ENCODE assay signal across 8 cellular contexts in genomic region chr7:56063500-56063881, GRCh38. TPM values are rescaled to one million over a fixed set of nuclear protein-coding genes. Genes with fewer than 3 reads are reported as not detected.
DNase-seq lines count a peak whose midpoint lies in the region; ATAC-seq and TF ChIP-seq lines count a peak whose summit lies in the region.

No MANE protein-coding gene starts in this region.

- peak; percentile 75 for DNase-seq in DMS 273 (lab: John Stamatoyannopoulos, UW; ENCODE audit: unreplicated experiment)
- DNase-seq in DMS 273 treated with DMSO at 0.1 percent for 48 hours (lab: John Stamatoyannopoulos, UW) = no peak
- no peak for DNase-seq in T-cell
- no peak for DNase-seq in hepatocyte (ENCODE audit: low spot score)
- DNase-seq in smooth muscle cell (lab: John Stamatoyannopoulos, UW; ENCODE audit: unreplicated experiment) = no peak
- no peak for DNase-seq in kidney glomerular epithelial cell (lab: John Stamatoyannopoulos, UW)
- DNase-seq in AG08396 (ENCODE audit: low spot score) = no peak
- no peak for DNase-seq in middle frontal gyrus (ENCODE audit: extremely low spot score, low spot score)

- H4K20me1 ChIP-seq in hepatocyte (ENCODE audit: insufficient read depth, poor library complexity, severe bottlenecking) (no peaks in the 10 kb centered on the region), smooth muscle cell (ENCODE audit: low read depth) (no peaks in the 10 kb centered on the region)

- H3K79me2 ChIP-seq in hepatocyte (peaks cover 19% of the 10 kb centered on the region), smooth muscle cell (ENCODE audit: low read depth) (peaks cover 17% of the 10 kb centered on the region)

- H3K9me3 ChIP-seq in hepatocyte (ENCODE audit: low read depth) = no peaks in the 10 kb centered on the region
- H3K9me3 ChIP-seq in smooth muscle cell (replicated peaks; ENCODE audit: low read depth) = no peaks in the 10 kb centered on the region

- H3K4me1 ChIP-seq in hepatocyte (ENCODE audit: insufficient read depth) = peaks cover 7% of the 10 kb centered on the region
- H3K4me1 ChIP-seq in smooth muscle cell (ENCODE audit: low read depth) = peaks cover 21% of the 10 kb centered on the region

- no peaks in the 10 kb centered on the region for H3K9me2 ChIP-seq in hepatocyte (replicated peaks; ENCODE audit: insufficient read depth)

- no peaks in the 10 kb centered on the region for H3K27me3 Mint-ChIP-seq in T-cell

- no peaks in the 10 kb centered on the region for H3K9me3 Mint-ChIP-seq in T-cell

- H3K4me2 ChIP-seq in hepatocyte (peak overlapping the region; percentile 83), smooth muscle cell (peak overlapping the region; percentile 85)

- H2AFZ ChIP-seq in hepatocyte (peak overlapping the region; percentile 18), smooth muscle cell (ENCODE audit: low read depth) (peak overlapping the region; percentile 31)

- H3K27me3 ChIP-seq in hepatocyte = no peaks in the 10 kb centered on the region
- no peaks in the 10 kb centered on the region for H3K27me3 ChIP-seq in smooth muscle cell (ENCODE audit: low read depth)

- H3K27ac ChIP-seq in hepatocyte (peak overlapping the region; percentile 93), smooth muscle cell (ENCODE audit: low read depth) (peak overlapping the region; percentile 67)

- TF ChIP-seq CTCF in hepatocyte (IDR thresholded peaks at IDR 0.05; ENCODE audit: poor library complexity) = no peak
- TF ChIP-seq CTCF in smooth muscle cell (IDR thresholded peaks at IDR 0.05; ENCODE audit: borderline replicate concordance, insufficient read depth, poor library complexity, severe bottlenecking) = no peak

- no peak overlapping the region for H3K9ac ChIP-seq in smooth muscle cell (ENCODE audit: low read depth)

- peak overlapping the region; percentile 92 to 95 (median 92) for H3K4me3 Mint-ChIP-seq in T-cell

- H3K27ac Mint-ChIP-seq in T-cell = peak overlapping the region; percentile 94 to 96

- POLR2A ChIA-PET in T-cell (lab: Charles Lee) = interaction anchor here in 1 of 2 donors (1.0 kb wide), 1 partner anchor 44 kb away, joined by 5 read pairs; no protein-coding TSS in a partner anchor

- peaks cover 38% of the 10 kb centered on the region for H3K36me3 Mint-ChIP-seq in T-cell

- peaks cover 28 to 31% (median 29%) of the 10 kb centered on the region in 3 donors for H3K4me1 Mint-ChIP-seq in T-cell

- H3K4me3 ChIP-seq in hepatocyte = no peak overlapping the region
- peak overlapping the region; percentile 72 for H3K4me3 ChIP-seq in smooth muscle cell

- H3F3A ChIP-seq in smooth muscle cell (ENCODE audit: low read depth) = peaks cover 30% of the 10 kb centered on the region

- ATAC-seq in T-cell (replicated peaks in 1 of 4) = no peak

- H3K36me3 ChIP-seq in hepatocyte (replicated peaks; ENCODE audit: insufficient read depth, low read depth) = no peaks in the 10 kb centered on the region
- H3K36me3 ChIP-seq in smooth muscle cell (ENCODE audit: low read depth) = peaks cover 7% of the 10 kb centered on the region

- WGBS in hepatocyte (ENCODE audit: low lambda C conversion rate, missing lambda C conversion rate) = 77% methylated on average over 7 of the region's 7 CpGs
- WGBS in smooth muscle cell (ENCODE audit: low lambda C conversion rate) = 77% methylated on average over 7 of the region's 7 CpGs

- CTCF ChIA-PET in T-cell (lab: Charles Lee) = interaction anchor here (1.1 to 3.5 kb wide), 4 partner anchors 11 to 43 kb away, joined by 3 to 16 read pairs (median 8); partner anchors contain the start of genes CCT6A (in 2 of the 2), PSPH (in 2 of the 2) and CHCHD2 (in 1 of the 2)

RNA-seq across cellular contexts. Expression of gene SUMF2, which starts 0.6 kb away (rescaled TPM):
- total RNA-seq in T-cell = 100 to 1,000 TPM; 127 to 182 (median 174) TPM
- total RNA-seq in hepatocyte = 139 and 161 TPM in 2 replicates
- polyA plus RNA-seq in hepatocyte = 163 and 181 TPM in 2 replicates
- total RNA-seq in smooth muscle cell = 62.2 and 87.2 TPM in 2 replicates
- 121 and 123 TPM in 2 replicates for polyA plus RNA-seq in smooth muscle cell

RNA-seq across cellular contexts. Expression of gene CCT6A, which starts 11.9 kb away (rescaled TPM):
- total RNA-seq in T-cell (10 to 100 TPM; 44.6 to 74.7 (median 70.3) TPM), hepatocyte (166 and 206 TPM in 2 replicates), smooth muscle cell (130 and 157 TPM in 2 replicates)
- polyA plus RNA-seq in hepatocyte (121 and 131 TPM in 2 replicates), smooth muscle cell (97.7 and 117 TPM in 2 replicates)

RNA-seq across cellular contexts. Expression of gene PSPH, which starts 12.2 kb away (rescaled TPM):
- total RNA-seq in T-cell (1 to 10 TPM; 1.9 to 8.3 (median 5.7) TPM), hepatocyte (160 TPM in 2 replicates), smooth muscle cell (31.2 and 41.5 TPM in 2 replicates)
- polyA plus RNA-seq in hepatocyte (35.5 and 48.0 TPM in 2 replicates), smooth muscle cell (14.8 and 17.2 TPM in 2 replicates)

RNA-seq across cellular contexts. Expression of gene PHKG1, which starts 29.3 kb away (rescaled TPM):
- total RNA-seq in T-cell (1 to 10 TPM; 2.6 to 5.5 (median 3.7) TPM), hepatocyte (not detected in 2 replicates), smooth muscle cell (0.81 TPM in 1 of 2 replicates, not detected in the other)
- polyA plus RNA-seq in hepatocyte (0.13 and 0.28 TPM in 2 replicates), smooth muscle cell (0.26 and 0.33 TPM in 2 replicates)

RNA-seq across cellular contexts. Expression of gene CHCHD2, which starts 42.8 kb away (rescaled TPM):
- total RNA-seq in T-cell (100 to 1,000 TPM; 173 to 209 (median 189) TPM), hepatocyte (121 and 124 TPM in 2 replicates), smooth muscle cell (118 and 142 TPM in 2 replicates)
- polyA plus RNA-seq in hepatocyte (173 and 189 TPM in 2 replicates), smooth muscle cell (146 TPM in 2 replicates)
